In the genomic region with DNA sequence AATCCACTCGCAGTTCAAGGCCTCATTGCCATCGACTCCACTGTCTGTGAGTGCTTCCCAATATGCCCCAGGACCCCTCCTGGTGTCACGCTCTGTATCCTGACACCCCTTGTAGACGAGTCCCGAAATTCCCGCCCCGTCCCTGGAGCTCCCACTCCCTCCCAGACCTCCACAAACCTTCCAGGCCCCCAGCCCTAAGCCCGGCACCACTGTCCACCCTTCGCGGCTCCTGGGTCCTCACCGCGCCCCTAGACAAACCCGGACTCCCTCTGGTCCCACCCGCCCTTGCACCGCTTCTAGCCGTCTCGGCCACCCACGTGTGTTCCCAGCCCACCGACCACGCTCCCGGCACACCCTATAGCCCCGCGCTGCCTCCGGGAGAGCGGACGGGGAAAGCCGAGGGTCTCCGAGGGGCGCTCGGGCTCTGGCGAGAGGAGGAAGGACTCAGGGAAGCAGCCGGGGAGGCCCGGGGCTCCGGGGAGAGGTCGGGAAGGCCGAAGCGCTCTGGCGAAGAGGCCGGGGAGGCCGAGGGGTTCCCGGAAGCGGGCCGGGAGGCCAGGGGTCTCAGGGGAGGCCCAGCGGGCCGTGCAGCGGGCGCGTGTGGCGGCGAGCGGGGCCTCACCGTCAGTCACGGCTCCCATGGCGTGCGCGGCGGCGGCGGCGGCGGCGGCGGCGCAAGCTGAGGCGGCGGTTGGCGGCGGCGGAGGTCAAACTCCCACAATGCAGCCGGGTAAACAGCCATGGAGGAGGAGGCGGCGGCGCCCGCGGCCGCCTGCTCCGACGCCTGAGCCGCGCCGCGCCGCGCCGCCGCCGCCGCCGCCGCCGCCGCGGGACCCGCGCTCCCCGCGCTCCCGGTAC, we compare ENCODE assay signal across 8 cellular contexts. TPM values are rescaled to one million over a fixed set of nuclear protein-coding genes. Genes with fewer than 3 reads are reported as not detected.
A peak's percentile ranks its signal among the peaks of the same experiment; 100 is the strongest.
DNase-seq lines count a peak whose midpoint lies in the region; ATAC-seq, FAIRE-seq and TF ChIP-seq lines count a peak whose summit lies in the region.

TSS of gene ATXN7 (plus strand) at position 718 of the 858 bp plus-strand sequence. CDS start 48,732 bp downstream, outside the sequence.
TSS of gene THOC7 (minus strand) at position 656 of the 858 bp plus-strand sequence. CDS start at position 641, 15 bp downstream.

- H3K36me3 ChIP-seq in BLaER1 (peaks cover 20% of the 10 kb centered on the region; the same call in 1 of the 2 replicates), neutrophil (peaks cover 7% of the 10 kb centered on the region)

- peaks cover 65% of the 10 kb centered on the region for H4K20me1 ChIP-seq in BLaER1

- H3K27ac ChIP-seq in BLaER1 (peak within 1 kb of the TSS; percentile 98), RWPE1 (peak within 1 kb of the TSS; percentile 87), neutrophil (peak within 1 kb of the TSS; percentile 95), temporal lobe (ENCODE audit: low read depth, low read length) (peak within 1 kb of the TSS; percentile 65)

- FAIRE-seq in frontal cortex (lab: Jason Lieb, UNC) = no peak

- H3K4me2 ChIP-seq in BLaER1 = peak within 1 kb of the TSS; percentile 95

- H3K27me3 ChIP-seq in BLaER1 (no peaks in the 10 kb centered on the region), neutrophil (no peaks in the 10 kb centered on the region)

- POLR2A ChIA-PET in RWPE1 (lab: Yijun Ruan, JAX; ENCODE audit: low non-redundant PET) = interaction anchor here (0.6 kb wide), 1 partner anchor 44 kb away, joined by 3 read pairs; no protein-coding TSS in a partner anchor

- peak within 1 kb of the TSS; percentile 99 for H3K9ac ChIP-seq in BLaER1

- CTCF ChIA-PET in RWPE1 (lab: Yijun Ruan, JAX) = no interaction called here

- H3K9me3 ChIP-seq in BLaER1 (no peaks in the 10 kb centered on the region), neutrophil (no peaks in the 10 kb centered on the region)

- TF ChIP-seq CTCF in RWPE1 (conservative IDR thresholded peaks at IDR 0.05; ENCODE audit: low read depth) (no peak), neutrophil (IDR thresholded peaks at IDR 0.05) (no peak)

- H3K4me1 ChIP-seq in BLaER1 (peaks cover 30% of the 10 kb centered on the region), neutrophil (ENCODE audit: control insufficient read depth in 1 of 2, insufficient read depth in 1 of 2, low read depth in 1 of 2, low read length in 1 of 2) (peaks cover 25% of the 10 kb centered on the region in 2 experiments)

- ATAC-seq in GM19035 (IDR thresholded peaks at IDR 0.05; ENCODE audit: unreplicated experiment) (peak; percentile 75), HG03280 (IDR thresholded peaks at IDR 0.05; ENCODE audit: unreplicated experiment) (peak; percentile 81)

- peak; percentile 55 for DNase-seq in RWPE1 (ENCODE audit: low spot score)
- DNase-seq in activated naive CD4-positive, alpha-beta T cell (lab: John Stamatoyannopoulos, UW) = peak; percentile 29 to 62 (median 34)
- DNase-seq in frontal cortex (ENCODE audit: low spot score in 2 of 2) = peak; percentile 62 to 80

- peak within 1 kb of the TSS; percentile 80 for H3K4me3 ChIP-seq in BLaER1
- H3K4me3 ChIP-seq in neutrophil (ENCODE audit: low read depth in 1 of 2, low read length in 1 of 2) = peak within 1 kb of the TSS; percentile 68 to 89

RNA-seq across cellular contexts. Expression of gene ATXN7, which starts in this region (rescaled TPM):
- total RNA-seq in frontal cortex (6.9 TPM), temporal lobe (7.6 TPM)

RNA-seq across cellular contexts. Expression of gene THOC7, which starts in this region (rescaled TPM):
- 48.1 TPM for total RNA-seq in frontal cortex
- 40.1 TPM for total RNA-seq in temporal lobe

Comparison
In these comparisons a context has a peak if more than half of its experiments do, and no peak if none do; other contexts are left out.
1. Peak in every context shown above with its lines: DNase-seq, ATAC-seq, H3K4me3 ChIP-seq and H3K27ac ChIP-seq.